8 cellular contexts compared by ENCODE assay signal in the genomic region with DNA sequence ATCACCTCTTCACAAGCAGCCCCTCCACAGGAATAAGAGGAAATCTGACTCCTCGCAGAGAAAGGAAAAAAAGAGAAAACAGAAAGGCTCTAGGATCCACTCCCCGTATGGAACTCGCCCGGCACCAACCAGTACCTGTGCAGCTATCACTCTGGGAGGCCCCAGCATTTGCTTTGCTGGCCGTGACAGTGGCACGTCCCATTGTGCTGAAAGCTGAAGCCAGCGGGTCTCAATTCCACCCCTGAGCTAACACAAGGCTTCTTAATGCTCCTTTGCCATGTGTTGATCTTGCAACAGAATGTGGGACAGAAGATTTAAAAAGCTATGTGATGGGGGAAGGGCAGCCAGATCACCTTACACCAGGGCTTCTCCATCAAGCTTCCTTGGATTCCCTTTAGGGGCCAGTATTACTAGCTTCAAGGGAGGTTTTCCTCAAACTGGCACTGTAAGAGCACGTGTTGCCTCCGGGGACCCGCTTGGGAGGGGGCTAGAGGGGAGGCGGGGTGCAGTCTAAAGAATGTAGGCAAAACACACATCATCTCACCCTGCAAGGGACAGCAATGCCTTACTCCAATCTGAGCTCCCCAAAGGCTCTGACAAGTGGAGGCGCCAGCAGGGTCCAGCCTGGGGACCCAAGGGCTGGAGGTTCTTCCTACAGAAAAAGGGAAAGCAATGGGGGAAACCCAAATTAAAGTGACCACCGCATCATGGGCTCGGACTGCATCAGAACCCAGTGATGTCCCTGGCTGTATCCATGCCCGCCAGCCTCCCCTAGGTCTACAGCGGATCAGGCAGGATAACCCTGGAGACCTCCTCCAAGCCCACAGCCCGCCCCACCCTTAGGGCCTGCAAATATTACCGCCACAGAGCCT. TPM values are rescaled to one million over a fixed set of nuclear protein-coding genes. Genes with fewer than 3 reads are reported as not detected.
DNase-seq lines count a peak whose midpoint lies in the region; ATAC-seq, FAIRE-seq and TF ChIP-seq lines count a peak whose summit lies in the region.

No MANE protein-coding gene starts in this region.

- H2AFZ ChIP-seq in OCI-LY1 (ENCODE audit: low read length): no peak overlapping the region

- no peaks in the 10 kb centered on the region for H3F3A ChIP-seq in OCI-LY1 (ENCODE audit: insufficient read depth, low read length)

- peaks cover 18% of the 10 kb centered on the region for H3K36me3 Mint-ChIP-seq in mesothelial cell of epicardium

- H3K27me3 ChIP-seq in OCI-LY1 (ENCODE audit: insufficient read depth, low read length) (no peaks in the 10 kb centered on the region), duodenal mucosa (ENCODE audit: control insufficient read depth in 1 of 2, insufficient read depth in 2 of 2, low read length in 2 of 2) (no peaks in the 10 kb centered on the region), aorta (ENCODE audit: control insufficient read depth in 1 of 2, insufficient read depth in 2 of 2, low read length in 1 of 2) (no peaks in the 10 kb centered on the region), small intestine (ENCODE audit: control insufficient read depth in 2 of 2, insufficient read depth in 2 of 2, low read length in 2 of 2) (no peaks in the 10 kb centered on the region)

- H3K9me3 Mint-ChIP-seq in mesothelial cell of epicardium: peaks cover 5% of the 10 kb centered on the region

- H3K27me3 Mint-ChIP-seq in mesothelial cell of epicardium (ENCODE audit: low read depth): no peaks in the 10 kb centered on the region

- H3K4me3 Mint-ChIP-seq in mesothelial cell of epicardium: peak overlapping the region; percentile 68

- H3K79me2 ChIP-seq in OCI-LY1 (ENCODE audit: insufficient read depth, low read length): no peaks in the 10 kb centered on the region

- peaks cover 46% of the 10 kb centered on the region for H3K4me1 Mint-ChIP-seq in mesothelial cell of epicardium

- H3K4me3 ChIP-seq in GM12864 (ENCODE audit: low read depth, low read length) (peak overlapping the region; percentile 88), OCI-LY1 (ENCODE audit: low read depth, low read length, poor library complexity, severe bottlenecking) (peak overlapping the region; percentile 86), duodenal mucosa (ENCODE audit: low read depth in 1 of 2, low read length in 2 of 2) (peak overlapping the region; percentile 74 to 86), aorta (ENCODE audit: low read length in 2 of 2) (peak overlapping the region; percentile 92 to 94), small intestine (ENCODE audit: low read depth in 1 of 2, low read length in 2 of 2) (peak overlapping the region in 1 of 2 donors; percentile 88)

- no peak for FAIRE-seq in small intestine (lab: Jason Lieb, UNC)

- no peaks in the 10 kb centered on the region for H3K9me2 ChIP-seq in OCI-LY1 (ENCODE audit: low read depth, low read length)

- peaks cover 13% of the 10 kb centered on the region for H3K4me1 ChIP-seq in OCI-LY1 (ENCODE audit: insufficient read depth, low read length, severe bottlenecking)
- H3K4me1 ChIP-seq in duodenal mucosa (ENCODE audit: control insufficient read depth in 1 of 2, insufficient read depth in 2 of 2, low read length in 2 of 2): peaks cover 28 to 36% of the 10 kb centered on the region in 2 donors
- H3K4me1 ChIP-seq in aorta (ENCODE audit: control insufficient read depth in 1 of 2, insufficient read depth in 2 of 2, low read length in 2 of 2): peaks cover 0 to 1% of the 10 kb centered on the region in 2 donors
- peaks cover 5 to 12% of the 10 kb centered on the region in 2 donors for H3K4me1 ChIP-seq in small intestine (ENCODE audit: control insufficient read depth in 2 of 2, insufficient read depth in 1 of 2, low read depth in 1 of 2, low read length in 1 of 2)

- H3K27ac Mint-ChIP-seq in mesothelial cell of epicardium: peak overlapping the region; percentile 93

- ATAC-seq in aorta (ENCODE audit: low FRiP score): peak; percentile 4
- ATAC-seq in HG03135 (IDR thresholded peaks at IDR 0.05; ENCODE audit: unreplicated experiment): no peak

- peak overlapping the region; percentile 85 for H3K4me2 ChIP-seq in OCI-LY1 (ENCODE audit: low read length)

- intact Hi-C loops in aorta (cut with DNase I): loop anchor here (5.0 kb wide), 4 partner anchors 54 to 204 kb away; a partner anchor contains a TSS

- WGBS in aorta, 2 donors: 12 to 14% methylated on average over 18 of the region's 18 CpGs
- WGBS in small intestine, 3 donors: 64 to 71% (median 70%) methylated on average over 18 of the region's 18 CpGs

- peak overlapping the region; percentile 79; the same call in 1 of the 2 replicates for H3K9ac ChIP-seq in OCI-LY1 (ENCODE audit: low read length)
- H3K9ac ChIP-seq in duodenal mucosa (ENCODE audit: low read depth in 1 of 2, low read length in 2 of 2): peak overlapping the region in 1 of 2 donors; percentile 70

- H3K9me3 ChIP-seq in OCI-LY1 (ENCODE audit: low read length): no peaks in the 10 kb centered on the region
- H3K9me3 ChIP-seq in duodenal mucosa (ENCODE audit: control insufficient read depth in 1 of 2, low read length in 2 of 2): no peaks in the 10 kb centered on the region
- no peaks in the 10 kb centered on the region for H3K9me3 ChIP-seq in aorta (ENCODE audit: control insufficient read depth, low read length)
- H3K9me3 ChIP-seq in small intestine (ENCODE audit: control insufficient read depth, low read depth): no peaks in the 10 kb centered on the region

- TF ChIP-seq CTCF in GM12864 (IDR thresholded peaks at IDR 0.05; ENCODE audit: low read depth, low read length, missing control alignments) (no peak), OCI-LY1 (IDR thresholded peaks at IDR 0.05; ENCODE audit: low read length) (no peak), mesothelial cell of epicardium (IDR thresholded peaks at IDR 0.05; ENCODE audit: unreplicated experiment) (no peak)

- no peaks in the 10 kb centered on the region for H4K20me1 ChIP-seq in OCI-LY1 (ENCODE audit: insufficient read depth, low read length)

- H3K27ac ChIP-seq in OCI-LY1 (ENCODE audit: low read depth, low read length, poor library complexity, severe bottlenecking) (no peak overlapping the region), duodenal mucosa (ENCODE audit: low read depth, low read length) (no peak overlapping the region), aorta (ENCODE audit: low read depth in 1 of 2, low read length in 2 of 2) (peak overlapping the region in 1 of 2 donors; percentile 29), small intestine (ENCODE audit: low read depth in 1 of 2, low read length in 1 of 2) (peak overlapping the region in 1 of 2 donors; percentile 93)

- DNase-seq in GM12864 (ENCODE audit: low read depth) (no peak), mesothelial cell of epicardium (ENCODE audit: low spot score in 2 of 2, unreplicated experiment in 2 of 2) (peak in 1 of 2 experiments; percentile 49), aorta (no peak), small intestine (no peak)
- DNase-seq in activated CD4-positive, CD25-positive, alpha-beta regulatory T cell (lab: John Stamatoyannopoulos, UW): no peak

- H3K36me3 ChIP-seq in OCI-LY1 (ENCODE audit: insufficient read depth, low read length) (peaks cover 14% of the 10 kb centered on the region), duodenal mucosa (ENCODE audit: control insufficient read depth in 1 of 2, insufficient read depth in 2 of 2, low read length in 2 of 2) (no peaks in the 10 kb centered on the region), aorta (ENCODE audit: control insufficient read depth in 1 of 2, insufficient read depth in 2 of 2, low read length in 1 of 2) (no peaks in the 10 kb centered on the region), small intestine (ENCODE audit: control insufficient read depth in 2 of 2, insufficient read depth in 2 of 2, low read length in 2 of 2) (no peaks in the 10 kb centered on the region)

RNA-seq across cellular contexts. Expression of a gene that starts 1.2 kb away (rescaled TPM):
- total RNA-seq in mesothelial cell of epicardium (39.2 to 43.1 TPM (median 40.8 TPM) in 3 replicates), aorta (10 to 100 TPM; 23.7 to 24.1 TPM)
- polyA plus RNA-seq in aorta (1 to 10 TPM; 4.8 to 5.4 TPM), small intestine (1 to 10 TPM; 2.2 to 4.2 (median 3.1) TPM)
